27 cellular contexts compared by ENCODE assay signal in the genomic region with DNA sequence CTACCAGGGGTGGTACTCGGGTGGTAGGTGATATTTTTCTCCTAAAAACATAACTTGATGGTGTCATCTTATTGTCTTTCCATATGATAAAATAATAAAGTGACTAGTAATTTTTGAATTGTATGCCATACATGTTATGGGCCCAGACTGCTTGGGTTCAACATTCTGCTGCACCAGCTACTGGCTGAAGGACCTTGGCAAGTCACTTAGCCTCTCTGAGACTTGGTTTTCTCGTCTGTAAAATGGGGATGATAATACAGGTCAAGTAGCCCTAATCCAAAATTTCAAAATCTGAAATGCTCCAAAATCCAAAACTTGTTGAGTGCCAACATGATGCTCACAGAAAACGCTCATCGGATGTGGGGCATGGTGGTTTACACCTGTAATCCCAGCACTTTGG. TPM values are rescaled to one million over a fixed set of nuclear protein-coding genes. Genes with fewer than 3 reads are reported as not detected.
A peak's percentile ranks its signal among the peaks of the same experiment; 100 is the strongest.
DNase-seq lines count a peak whose midpoint lies in the region; ATAC-seq and TF ChIP-seq lines count a peak whose summit lies in the region.
"Had no signal": no experiment of that assay in that cellular context is flagged by ENCODE, and none has a peak within 500 bp of the region (broad histone marks: within the 10 kb centered on the region; RNA-seq: fewer than 3 reads in every experiment).

No MANE protein-coding gene starts in this region.

- H3K9ac ChIP-seq in KMS-11, result no peak overlapping the region

- peak overlapping the region; percentile 27; the same call in 1 of the 2 replicates for H3K27ac ChIP-seq in KMS-11
- H3K27ac ChIP-seq: adrenal gland, esophagus muscularis mucosa, SJSA1, transverse colon had no signal

- no peak for TF ChIP-seq CTCF in KMS-11 (conservative IDR thresholded peaks at IDR 0.05; ENCODE audit: low read depth, low read length)

- peaks cover 70% of the 10 kb centered on the region for H3K4me1 ChIP-seq in KMS-11 (ENCODE audit: low read depth, poor library complexity, severe bottlenecking)
- H3K4me1 ChIP-seq: transverse colon had no signal

- H3K27ac Mint-ChIP-seq in activated CD8-positive, alpha-beta memory T cell treated with anti-CD3 and anti-CD28 coated beads, Interleukin-2, amount 10 ng/mL, durations not matched to agents 7 days and 5 days, result peak overlapping the region; percentile 82
- peak overlapping the region; percentile 82 for H3K27ac Mint-ChIP-seq in activated naive CD8-positive, alpha-beta T cell treated with anti-CD3 and anti-CD28 coated beads, Interleukin-2, amount 50 U/mL, for 24 hours
- H3K27ac Mint-ChIP-seq in natural killer cell treated with Interleukin-12 subunit alpha and Interleukin-12 subunit beta and Interleukin-15 and Interleukin-18, amount 100 ng/mL, for 72 hours, result peak overlapping the region; percentile 89 to 91
- H3K27ac Mint-ChIP-seq: activated B cell treated with CpG ODN at 0.5 μM for 24 hours, progenitor cell of endocrine pancreas had no signal

- H3K4me1 Mint-ChIP-seq in activated CD8-positive, alpha-beta memory T cell treated with anti-CD3 and anti-CD28 coated beads, Interleukin-2, amount 10 ng/mL, durations not matched to agents 7 days and 5 days, result peaks cover 54% of the 10 kb centered on the region
- peaks cover 39% of the 10 kb centered on the region for H3K4me1 Mint-ChIP-seq in activated naive CD8-positive, alpha-beta T cell treated with anti-CD3 and anti-CD28 coated beads, Interleukin-2, amount 50 U/mL, for 24 hours
- H3K4me1 Mint-ChIP-seq in natural killer cell treated with Interleukin-12 subunit alpha and Interleukin-12 subunit beta and Interleukin-15 and Interleukin-18, amount 100 ng/mL, for 72 hours (ENCODE audit: low read depth in 2 of 2), result peaks cover 52% of the 10 kb centered on the region in 2 donors

- no peaks in the 10 kb centered on the region for H3K36me3 ChIP-seq in KMS-11 (ENCODE audit: insufficient read depth)
- H3K36me3 ChIP-seq: adrenal gland, transverse colon had no signal

- H3K36me3 Mint-ChIP-seq in activated CD8-positive, alpha-beta memory T cell treated with anti-CD3 and anti-CD28 coated beads, Interleukin-2, amount 10 ng/mL, durations not matched to agents 7 days and 5 days, result peaks cover 34% of the 10 kb centered on the region
- H3K36me3 Mint-ChIP-seq in activated naive CD8-positive, alpha-beta T cell treated with anti-CD3 and anti-CD28 coated beads, Interleukin-2, amount 50 U/mL, for 24 hours (ENCODE audit: low read depth), result peaks cover 21% of the 10 kb centered on the region
- peaks cover 12% of the 10 kb centered on the region for H3K36me3 Mint-ChIP-seq in natural killer cell treated with Interleukin-12 subunit alpha and Interleukin-12 subunit beta and Interleukin-15 and Interleukin-18, amount 100 ng/mL, for 72 hours
- H3K36me3 Mint-ChIP-seq: mesothelial cell of epicardium had no signal

- H3K4me2 ChIP-seq in KMS-11, result peak overlapping the region; percentile 26; the same call in 1 of the 2 replicates

- no peak for ATAC-seq in activated CD8-positive, alpha-beta memory T cell treated with anti-CD3 and anti-CD28 coated beads, Interleukin-2, amount 10 ng/mL, durations not matched to agents 7 days and 5 days
- no peak for ATAC-seq in activated naive CD8-positive, alpha-beta T cell treated with anti-CD3 and anti-CD28 coated beads, Interleukin-2, amount 50 U/mL, for 24 hours
- no peak for ATAC-seq in natural killer cell treated with Interleukin-12 subunit alpha and Interleukin-12 subunit beta and Interleukin-15 and Interleukin-18, amount 100 ng/mL, for 72 hours
- no peak for ATAC-seq in GM21423 (IDR thresholded peaks at IDR 0.05; ENCODE audit: unreplicated experiment)
- ATAC-seq: sciatic nerve had no signal

- no peak overlapping the region for H2AFZ ChIP-seq in KMS-11 (ENCODE audit: low read depth)

- no peak overlapping the region for H3K4me3 Mint-ChIP-seq in activated CD8-positive, alpha-beta memory T cell treated with anti-CD3 and anti-CD28 coated beads, Interleukin-2, amount 10 ng/mL, durations not matched to agents 7 days and 5 days
- H3K4me3 Mint-ChIP-seq in activated naive CD8-positive, alpha-beta T cell treated with anti-CD3 and anti-CD28 coated beads, Interleukin-2, amount 50 U/mL, for 24 hours, result no peak overlapping the region
- peak overlapping the region; percentile 85 for H3K4me3 Mint-ChIP-seq in natural killer cell treated with Interleukin-12 subunit alpha and Interleukin-12 subunit beta and Interleukin-15 and Interleukin-18, amount 100 ng/mL, for 72 hours
- H3K4me3 Mint-ChIP-seq: activated B cell treated with CpG ODN at 0.5 μM for 24 hours, mesothelial cell of epicardium had no signal

- H3K4me3 ChIP-seq in KMS-11 (IDR thresholded peaks at IDR 0.05; ENCODE audit: insufficient read depth, low read depth, low read length), result no peak overlapping the region
- H3K4me3 ChIP-seq: adrenal gland, esophagus muscularis mucosa, SJSA1, transverse colon had no signal

- H3K9me3 Mint-ChIP-seq in activated CD8-positive, alpha-beta memory T cell treated with anti-CD3 and anti-CD28 coated beads, Interleukin-2, amount 10 ng/mL, durations not matched to agents 7 days and 5 days (ENCODE audit: low read depth), result no peaks in the 10 kb centered on the region
- peaks cover 4% of the 10 kb centered on the region for H3K9me3 Mint-ChIP-seq in activated naive CD8-positive, alpha-beta T cell treated with anti-CD3 and anti-CD28 coated beads, Interleukin-2, amount 50 U/mL, for 24 hours
- no peaks in the 10 kb centered on the region for H3K9me3 Mint-ChIP-seq in natural killer cell treated with Interleukin-12 subunit alpha and Interleukin-12 subunit beta and Interleukin-15 and Interleukin-18, amount 100 ng/mL, for 72 hours
- H3K9me3 Mint-ChIP-seq: activated B cell treated with CpG ODN at 0.5 μM for 24 hours, mesothelial cell of epicardium, T-cell had no signal

- no peak for DNase-seq in activated CD8-positive, alpha-beta memory T cell treated with anti-CD3 and anti-CD28 coated beads, Interleukin-2, amount 10 ng/mL, durations not matched to agents 7 days and 5 days
- no peak for DNase-seq in activated CD8-positive, alpha-beta memory T cell treated with anti-CD3 and anti-CD28 coated beads, Interleukin-2, amount 50 U/mL, for 48 hours
- no peak for DNase-seq in activated naive CD8-positive, alpha-beta T cell treated with anti-CD3 and anti-CD28 coated beads, Interleukin-2, amount 50 U/mL, for 24 hours
- DNase-seq in natural killer cell treated with Interleukin-12 subunit alpha and Interleukin-12 subunit beta and Interleukin-15 and Interleukin-18, amount 100 ng/mL, for 72 hours (ENCODE audit: low spot score), result no peak
- DNase-seq in 8988T, result no peak
- no peak for DNase-seq in mesenteric fat pad (ENCODE audit: low spot score)
- DNase-seq: activated B cell treated with CpG ODN at 0.5 μM for 24 hours; activated gamma-delta T cell; adrenal gland; AML-193; central memory CD4-positive, alpha-beta T cell; DMS153; foreskin fibroblast; head of caudate nucleus; NCI-H1048; NCI-H1694; NCI-H446; NCI-H774; transverse colon had no signal

- CTCF ChIA-PET in activated CD8-positive, alpha-beta memory T cell treated with anti-CD3 and anti-CD28 coated beads, Interleukin-2, amount 10 ng/mL, durations not matched to agents 7 days and 5 days (lab: Charles Lee), result interaction anchor here (0.9 to 2.7 kb wide), 5 partner anchors 15 to 45 kb away, joined by 3 to 14 read pairs (median 3); no protein-coding TSS in a partner anchor

- H3K27me3 Mint-ChIP-seq in activated CD8-positive, alpha-beta memory T cell treated with anti-CD3 and anti-CD28 coated beads, Interleukin-2, amount 10 ng/mL, durations not matched to agents 7 days and 5 days, result no peaks in the 10 kb centered on the region
- no peaks in the 10 kb centered on the region for H3K27me3 Mint-ChIP-seq in activated naive CD8-positive, alpha-beta T cell treated with anti-CD3 and anti-CD28 coated beads, Interleukin-2, amount 50 U/mL, for 24 hours
- H3K27me3 Mint-ChIP-seq in natural killer cell treated with Interleukin-12 subunit alpha and Interleukin-12 subunit beta and Interleukin-15 and Interleukin-18, amount 100 ng/mL, for 72 hours, result no peaks in the 10 kb centered on the region
- H3K27me3 Mint-ChIP-seq: activated B cell treated with CpG ODN at 0.5 μM for 24 hours, progenitor cell of endocrine pancreas, T-cell had no signal

- peaks cover 43% of the 10 kb centered on the region for H3K79me2 ChIP-seq in KMS-11 (ENCODE audit: insufficient read depth, low read depth)

- H3K27me3 ChIP-seq in KMS-11 (ENCODE audit: insufficient read depth, low read depth), result no peaks in the 10 kb centered on the region
- H3K27me3 ChIP-seq: adrenal gland, esophagus muscularis mucosa, SJSA1, transverse colon had no signal

- H4K20me1 ChIP-seq in KMS-11 (ENCODE audit: insufficient read depth), result no peaks in the 10 kb centered on the region

RNA-seq across cellular contexts. Expression of a gene that starts 35.6 kb away (rescaled TPM):
- total RNA-seq in activated CD8-positive, alpha-beta memory T cell treated with anti-CD3 and anti-CD28 coated beads, Interleukin-2, amount 10 ng/mL, durations not matched to agents 7 days and 5 days, result 10 to 100 TPM; 58.0 to 64.8 TPM
- 10 to 100 TPM; 56.5 to 57.7 TPM for total RNA-seq in natural killer cell treated with Interleukin-12 subunit alpha and Interleukin-12 subunit beta and Interleukin-15 and Interleukin-18, amount 100 ng/mL, for 72 hours
- 30.5 TPM for total RNA-seq in mesenteric fat pad

RNA-seq across cellular contexts. Expression of a gene that starts 42.1 kb away (rescaled TPM):
- 10 to 100 TPM; 61.6 to 81.6 TPM for total RNA-seq in activated CD8-positive, alpha-beta memory T cell treated with anti-CD3 and anti-CD28 coated beads, Interleukin-2, amount 10 ng/mL, durations not matched to agents 7 days and 5 days
- 10 to 100 TPM; 43.1 to 43.6 TPM for total RNA-seq in natural killer cell treated with Interleukin-12 subunit alpha and Interleukin-12 subunit beta and Interleukin-15 and Interleukin-18, amount 100 ng/mL, for 72 hours
- total RNA-seq in mesenteric fat pad, result 58.7 TPM
